ENCODE assay signal across 1 cellular context in genomic region chr17:16214190-16215001, GRCh38.
TF ChIP-seq lines count a peak whose summit lies in the region.

No MANE protein-coding gene starts in this region.

TF ChIP-seq in WTC11, 78 proteins besides CTCF, POLR2A, EP300 and RAD21 (continued from another document):
- TF ChIP-seq, protein P1, sequence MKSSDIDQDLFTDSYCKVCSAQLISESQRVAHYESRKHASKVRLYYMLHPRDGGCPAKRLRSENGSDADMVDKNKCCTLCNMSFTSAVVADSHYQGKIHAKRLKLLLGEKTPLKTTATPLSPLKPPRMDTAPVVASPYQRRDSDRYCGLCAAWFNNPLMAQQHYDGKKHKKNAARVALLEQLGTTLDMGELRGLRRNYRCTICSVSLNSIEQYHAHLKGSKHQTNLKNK (CRISPR knock-in tag; IDR thresholded peaks at IDR 0.05), result no peak
- no peak for TF ChIP-seq FOXP1 (CRISPR knock-in tag; IDR thresholded peaks at IDR 0.05; ENCODE audit: borderline replicate concordance)
